ENCODE assay signal across 23 cellular contexts in genomic region chr21:43751955-43752591, GRCh38. TPM values are rescaled to one million over a fixed set of nuclear protein-coding genes. Genes with fewer than 3 reads are reported as not detected.
DNase-seq lines count a peak whose midpoint lies in the region; ATAC-seq, FAIRE-seq and TF ChIP-seq lines count a peak whose summit lies in the region.
"Had no signal": no experiment of that assay in that cellular context is flagged by ENCODE, and none has a peak within 500 bp of the region (broad histone marks: within the 10 kb centered on the region; RNA-seq: fewer than 3 reads in every experiment).

No MANE protein-coding gene starts in this region.

- no peaks in the 10 kb centered on the region for H3K27me3 Mint-ChIP-seq in Caco-2 (ENCODE audit: insufficient read depth, unreplicated experiment)
- H3K27me3 Mint-ChIP-seq: CD4-positive, alpha-beta T cell had no signal

- TF ChIP-seq RAD21 in HepG2 (CRISPR knock-in tag; IDR thresholded peaks at IDR 0.05) (no peak), K562 (CRISPR knock-in tag; conservative IDR thresholded peaks at IDR 0.05 in 1 of 2, IDR thresholded peaks at IDR 0.05 in 1 of 2) (no peak)

- peaks cover 49 to 85% of the 10 kb centered on the region in 2 experiments for H3K36me3 ChIP-seq in HepG2 (replicated peaks in 1 of 2; ENCODE audit: control insufficient read depth in 1 of 2, insufficient read depth in 2 of 2, low read length in 2 of 2)
- peaks cover 0 to 69% (median 10%) of the 10 kb centered on the region in 4 donors for H3K36me3 ChIP-seq in right lobe of liver
- 0 out of 2 replicates have a peak, but pooled peaks cover 2% of the 10 kb centered on the region for H3K36me3 ChIP-seq in SJCRH30
- H3K36me3 ChIP-seq in K562 (ENCODE audit: control insufficient read depth, insufficient read depth, low read length) = peaks cover 95% of the 10 kb centered on the region; the same call in 2 of the 3 replicates
- H3K36me3 ChIP-seq in Caco-2 (ENCODE audit: control insufficient read depth, insufficient read depth, low read length) = peaks cover 5% of the 10 kb centered on the region

- FAIRE-seq in HepG2 (lab: Jason Lieb, UNC) = no peak
- FAIRE-seq in K562 (lab: Jason Lieb, UNC) = no peak
- FAIRE-seq in urothelium cell line (lab: Jason Lieb, UNC) = peak; percentile 44
- FAIRE-seq: A204.1, G401.6, GM19239 had no signal

- no peak for TF ChIP-seq CTCF in HepG2 (CRISPR knock-in tag; IDR thresholded peaks at IDR 0.05)
- TF ChIP-seq CTCF in right lobe of liver (IDR thresholded peaks at IDR 0.05) = no peak
- TF ChIP-seq CTCF in K562 (IDR thresholded peaks at IDR 0.05 in 2 of 3, conservative IDR thresholded peaks at IDR 0.05 in 1 of 3; ENCODE audit: insufficient read depth in 2 of 3, low read depth in 1 of 3, low read length in 3 of 3) = no peak
- TF ChIP-seq CTCF in Caco-2 (IDR thresholded peaks at IDR 0.05; ENCODE audit: insufficient read depth in 1 of 2, low read depth in 1 of 2, low read length in 1 of 2, severe bottlenecking in 1 of 2, unreplicated experiment in 1 of 2) = no peak

- WGBS in HepG2 (ENCODE audit: low lambda C conversion rate) = 97% methylated on average over 5 of the region's 31 CpGs
- WGBS in right lobe of liver (ENCODE audit: insufficient coverage, low coverage, low lambda C conversion rate, missing lambda C conversion rate) = 70% methylated on average over 2 of the region's 31 CpGs
- 94% methylated on average over 26 of the region's 31 CpGs for WGBS in K562 (ENCODE audit: insufficient coverage, low coverage, missing lambda C conversion rate)

- no peaks in the 10 kb centered on the region for H3K4me1 Mint-ChIP-seq in Caco-2 (ENCODE audit: low read depth, unreplicated experiment)
- H3K4me1 Mint-ChIP-seq: CD14-positive monocyte, H9 had no signal

- no peaks in the 10 kb centered on the region for H3K9me3 ChIP-seq in HepG2 (ENCODE audit: low read length)
- H3K9me3 ChIP-seq in right lobe of liver = no peaks in the 10 kb centered on the region
- no peaks in the 10 kb centered on the region for H3K9me3 ChIP-seq in SJCRH30 (replicated peaks)
- H3K9me3 ChIP-seq in K562 (replicated peaks; ENCODE audit: control insufficient read depth, insufficient read depth, low read depth, low read length) = no peaks in the 10 kb centered on the region
- H3K9me3 ChIP-seq in Caco-2 = no peaks in the 10 kb centered on the region
- H3K9me3 ChIP-seq: BE2C had no signal

- H3K9me3 Mint-ChIP-seq in Caco-2 (ENCODE audit: unreplicated experiment) = no peaks in the 10 kb centered on the region
- H3K9me3 Mint-ChIP-seq: CD4-positive, alpha-beta T cell; H9 had no signal

- H3K4me2 ChIP-seq in HepG2 (ENCODE audit: low read depth, low read length) = no peak overlapping the region
- H3K4me2 ChIP-seq in K562 (ENCODE audit: insufficient read depth, low read length) = no peak overlapping the region
- H3K4me2 ChIP-seq: BLaER1 treated with 17β-estradiol and CSF1 and Interleukin-3, amounts not matched to agents 10 nM and 100 nM had no signal

- intact Hi-C loops in HepG2 (cut with micrococcal nuclease; ENCODE audit: unreplicated experiment) = no loop called here
- intact Hi-C loops in right lobe of liver (cut with DNase I) = loop anchor here in 1 of 2 donors (10.0 kb wide), 1 partner anchor 57 kb away; no protein-coding TSS in a partner anchor
- intact Hi-C loops in K562 (cut with micrococcal nuclease) = no loop called here
- intact Hi-C loops in Caco-2 (cut with micrococcal nuclease; ENCODE audit: unreplicated experiment) = no loop called here

- no peak overlapping the region for H3K4me3 Mint-ChIP-seq in Caco-2 (ENCODE audit: unreplicated experiment)
- H3K4me3 Mint-ChIP-seq: CD14-positive monocyte; CD4-positive, alpha-beta T cell; H9 had no signal

- CTCF ChIA-PET in HepG2 (lab: Yijun Ruan, JAX; ENCODE audit: low intra/inter-chr PET ratio, low total read pairs) = no interaction called here
- CTCF ChIA-PET in K562 (lab: Yijun Ruan, JAX; ENCODE audit: low intra/inter-chr PET ratio) = no interaction called here
- CTCF ChIA-PET in Caco-2 (lab: Charles Lee) = no interaction called here

- no peak overlapping the region for H3K27ac ChIP-seq in HepG2 (ENCODE audit: extremely low read length, insufficient read depth, low read length)
- no peak overlapping the region for H3K27ac ChIP-seq in right lobe of liver
- H3K27ac ChIP-seq in SJCRH30 = peak overlapping the region; percentile 52
- no peak overlapping the region for H3K27ac ChIP-seq in K562 (ENCODE audit: extremely low read depth, low read depth, low read length)
- H3K27ac ChIP-seq: 22Rv1; BLaER1 treated with 17β-estradiol and CSF1 and Interleukin-3, amounts not matched to agents 10 nM and 100 nM; GM23248 had no signal

- H3K36me3 Mint-ChIP-seq in Caco-2 (ENCODE audit: insufficient read depth, unreplicated experiment) = peaks cover 83% of the 10 kb centered on the region

- POLR2A ChIA-PET in HepG2 (lab: Yijun Ruan, JAX) (no interaction called here), K562 (lab: Yijun Ruan, JAX) (no interaction called here), Caco-2 (lab: Charles Lee) (no interaction called here)

- DNase-seq in HepG2 (ENCODE audit: low spot score) (no peak), right lobe of liver (no peak), SJCRH30 (no peak), K562 (ENCODE audit: extremely low read depth in 1 of 4, low spot score in 3 of 4) (no peak), urothelium cell line (ENCODE audit: low spot score) (no peak), NCI-H1092 (lab: John Stamatoyannopoulos, UW) (no peak), Caco-2 (no peak)
- DNase-seq: AML-193; BE2C; CD4-positive, alpha-beta T cell; COR-L47; DMS153; DND-41; GM23248; H9 had no signal

- BruUV-seq in HepG2 (replicated peaks; lab: Mats Ljungman, UMichigan) = no TSS peak
- BruUV-seq in K562 (replicated peaks; lab: Mats Ljungman, UMichigan) = no TSS peak
- no TSS peak for BruUV-seq in Caco-2 (replicated peaks; lab: Mats Ljungman, UMichigan)

- no peak overlapping the region for H3K27ac Mint-ChIP-seq in Caco-2 (ENCODE audit: unreplicated experiment)
- H3K27ac Mint-ChIP-seq: CD4-positive, alpha-beta T cell; H9 had no signal

- no peak for TF ChIP-seq POLR2A in HepG2 (IDR thresholded peaks at IDR 0.05; ENCODE audit: insufficient read depth in 1 of 2, low read depth in 2 of 2, low read length in 2 of 2)
- no peak for TF ChIP-seq POLR2A in right lobe of liver (IDR thresholded peaks at IDR 0.05)
- TF ChIP-seq POLR2A in K562 (conservative IDR thresholded peaks at IDR 0.05) = no peak

- TF ChIP-seq EP300 in HepG2 (IDR thresholded peaks at IDR 0.05; ENCODE audit: low read depth in 2 of 2, low read length in 2 of 2) (no peak), HepG2 (CRISPR knock-in tag; IDR thresholded peaks at IDR 0.05; ENCODE audit: borderline replicate concordance) (no peak), K562 (IDR thresholded peaks at IDR 0.05; ENCODE audit: low read length) (no peak)

- H3K27me3 ChIP-seq in HepG2 (ENCODE audit: control insufficient read depth in 1 of 2, insufficient read depth in 2 of 2, low read length in 2 of 2) = no peaks in the 10 kb centered on the region
- no peaks in the 10 kb centered on the region for H3K27me3 ChIP-seq in right lobe of liver
- H3K27me3 ChIP-seq in SJCRH30 = no peaks in the 10 kb centered on the region
- H3K27me3 ChIP-seq in K562 (ENCODE audit: control insufficient read depth in 2 of 2, insufficient read depth in 2 of 2, low read length in 2 of 2) = no peaks in the 10 kb centered on the region
- no peaks in the 10 kb centered on the region for H3K27me3 ChIP-seq in Caco-2 (replicated peaks; ENCODE audit: control insufficient read depth, insufficient read depth, low read length)
- H3K27me3 ChIP-seq: BE2C; BLaER1 treated with 17β-estradiol and CSF1 and Interleukin-3, amounts not matched to agents 10 nM and 100 nM had no signal

- ATAC-seq in HepG2 (no peak), right lobe of liver (no peak), K562 (no peak), HG02588 (IDR thresholded peaks at IDR 0.05; ENCODE audit: unreplicated experiment) (no peak)
- ATAC-seq: HCT116 had no signal

- H3K4me3 ChIP-seq in HepG2 (replicated peaks in 1 of 3; ENCODE audit: insufficient read depth in 1 of 3, low read depth in 2 of 3, low read length in 3 of 3) (no peak overlapping the region), right lobe of liver (no peak overlapping the region), SJCRH30 (no peak overlapping the region), K562 (no peak overlapping the region), Caco-2 (ENCODE audit: low read depth, low read length) (no peak overlapping the region)
- H3K4me3 ChIP-seq: BLaER1 treated with 17β-estradiol and CSF1 and Interleukin-3, amounts not matched to agents 10 nM and 100 nM; GM23248 had no signal

- no peaks in the 10 kb centered on the region for H4K20me1 ChIP-seq in HepG2 (ENCODE audit: insufficient read depth, low read length)
- no peaks in the 10 kb centered on the region; the same call in 1 of the 2 replicates for H4K20me1 ChIP-seq in K562 (replicated peaks; ENCODE audit: control insufficient read depth, insufficient read depth, low read length)

- H3K9ac ChIP-seq in HepG2 (ENCODE audit: insufficient read depth, low read depth, low read length) (no peak overlapping the region), K562 (ENCODE audit: insufficient read depth in 1 of 2, low read depth in 2 of 2, low read length in 2 of 2) (peak overlapping the region in 1 of 2 experiments; percentile 31; a peak in 1 of 4 replicates)
- H3K9ac ChIP-seq: BLaER1 treated with 17β-estradiol and CSF1 and Interleukin-3, amounts not matched to agents 10 nM and 100 nM; GM23248 had no signal

- H2AFZ ChIP-seq in HepG2 (ENCODE audit: low read length) = no peak overlapping the region
- H2AFZ ChIP-seq in K562 (ENCODE audit: low read depth, low read length) = no peak overlapping the region
- H2AFZ ChIP-seq: GM23248 had no signal

- H3K79me2 ChIP-seq in HepG2 (ENCODE audit: insufficient read depth, low read length) = no peaks in the 10 kb centered on the region
- H3K79me2 ChIP-seq in K562 (ENCODE audit: control insufficient read depth, insufficient read depth, low read length) = no peaks in the 10 kb centered on the region

- H3K4me1 ChIP-seq in HepG2 (ENCODE audit: insufficient read depth, low read length) (no peaks in the 10 kb centered on the region), right lobe of liver (peaks cover 0 to 8% (median 2%) of the 10 kb centered on the region in 4 donors), SJCRH30 (peaks cover 16% of the 10 kb centered on the region), K562 (replicated peaks in 1 of 2; ENCODE audit: control insufficient read depth in 2 of 2, insufficient read depth in 2 of 2, low read length in 2 of 2) (peaks cover 0 to 43% of the 10 kb centered on the region in 2 experiments; a peak in 1 of 5 replicates), Caco-2 (no peaks in the 10 kb centered on the region)
- H3K4me1 ChIP-seq: BE2C had no signal

- in situ Hi-C loops in HepG2 (cut with HindIII; ENCODE audit: extremely low pct_ligation_motif_present, low pct_unique_long_range_greater_than_20kb) (no loop called here), K562 (cut with MboI) (no loop called here)

- H3K9me1 ChIP-seq in K562 (ENCODE audit: control insufficient read depth, insufficient read depth, low read length) = no peaks in the 10 kb centered on the region

RNA-seq across cellular contexts. Expression of gene CSTB, which starts 24.0 kb away (rescaled TPM):
- total RNA-seq in HepG2 (2016; rRNA removed; fragmentation: Illumina TruSeq; extraction: Trizol) (11.7 and 15.8 TPM in 2 replicates), right lobe of liver (100 to 1,000 TPM in 1 of 6 experiments, 10 to 100 TPM in 5; 16.6 to 137 (median 23.2) TPM), K562 (2014; rRNA removed) (23.1 and 29.0 TPM in 2 replicates), K562 (2014; rRNA removed; fragmentation: Illumina TruSeq; extraction: Trizol) (20.8 and 21.1 TPM in 2 replicates), K562 (2015; rRNA removed; fragmentation: Illumina TruSeq; extraction: Trizol) (31.7 and 34.9 TPM in 2 replicates), K562 (2021) (43.5 and 48.1 TPM in 2 replicates), Caco-2 (2022) (49.9 and 50.0 TPM in 2 replicates)
- 8.0 and 9.1 TPM in 2 replicates for total RNA-seq in HepG2 (2016; cell fraction: cytosol; rRNA removed; fragmentation: Illumina TruSeq; extraction: Trizol; ENCODE audit: low read depth)
- total RNA-seq in HepG2 (2016; cell fraction: insoluble cytoplasmic fraction; rRNA removed; fragmentation: Illumina TruSeq; extraction: Trizol) = 11.9 and 14.9 TPM in 2 replicates
- total RNA-seq in HepG2 (2016; cell fraction: membrane; rRNA removed; fragmentation: Illumina TruSeq; extraction: Trizol) = 9.8 and 11.8 TPM in 2 replicates
- total RNA-seq in HepG2 (2016; cell fraction: nucleus; rRNA removed; fragmentation: Illumina TruSeq; extraction: Trizol) = 6.6 and 7.1 TPM in 2 replicates
- polyA plus RNA-seq in HepG2 (2011; rRNA removed) (94.1 and 110 TPM in 2 replicates), K562 (2011; rRNA removed) (46.6 and 58.0 TPM in 2 replicates), K562 (2014; fragmentation: Illumina TruSeq; extraction: Trizol) (64.2 and 79.8 TPM in 2 replicates), K562 (2014; fragmentation: Nextera tagmentation; extraction: Ambion mirVana) (10 to 100 TPM; 12.4 to 17.1 TPM), K562 (2014; rRNA removed) (65.0 and 67.8 TPM in 2 replicates)
- 129 and 137 TPM in 2 replicates for polyA plus RNA-seq in HepG2 (2011; cell fraction: cytosol; rRNA removed)
- 53.4 and 59.2 TPM in 2 replicates for polyA plus RNA-seq in HepG2 (2011; cell fraction: nucleus; rRNA removed)
- polyA plus RNA-seq in HepG2 (2012) = 58.7 and 69.9 TPM in 2 replicates
- polyA plus RNA-seq in HepG2 (2016; cell fraction: cytosol; fragmentation: Illumina TruSeq; extraction: Trizol; ENCODE audit: low read depth) = 34.3 and 43.0 TPM in 2 replicates
- polyA plus RNA-seq in HepG2 (2016; cell fraction: insoluble cytoplasmic fraction; fragmentation: Illumina TruSeq; extraction: Trizol; ENCODE audit: low read depth) = 53.0 and 57.2 TPM in 2 replicates
- polyA plus RNA-seq in HepG2 (2016; cell fraction: membrane; fragmentation: Illumina TruSeq; extraction: Trizol; ENCODE audit: low read depth) = 32.8 and 40.2 TPM in 2 replicates
- 34.9 and 36.2 TPM in 2 replicates for polyA plus RNA-seq in HepG2 (2016; cell fraction: nucleus; fragmentation: Illumina TruSeq; extraction: Trizol; ENCODE audit: insufficient read depth, low read depth)
- polyA minus RNA-seq in HepG2 (2011; rRNA and poly(A)+ RNA removed; ENCODE audit: low replicate concordance) = 37.2 and 51.7 TPM in 2 replicates
- polyA minus RNA-seq in HepG2 (2011; cell fraction: cytosol; rRNA and poly(A)+ RNA removed) = 24.0 and 25.6 TPM in 2 replicates
- polyA minus RNA-seq in HepG2 (2011; cell fraction: nucleus; rRNA and poly(A)+ RNA removed) = 9.0 and 15.4 TPM in 2 replicates
- total RNA-seq in SJCRH30 (2014; rRNA removed; shearing (Covaris generic)) = 18.7 and 19.0 TPM in 2 replicates
- total RNA-seq in K562 (2011; cell fraction: chromatin; rRNA removed; ENCODE audit: low replicate concordance) = 10.6 and 21.9 TPM in 2 replicates
- 19.5 and 22.0 TPM in 2 replicates for total RNA-seq in K562 (2011; cell fraction: nucleolus; rRNA removed)
- total RNA-seq in K562 (2011; cell fraction: nucleoplasm; rRNA removed) = 18.3 and 24.3 TPM in 2 replicates
- polyA plus RNA-seq in K562 (2011; cell fraction: cytosol; rRNA removed) = 74.4 and 80.8 TPM in 2 replicates
- polyA plus RNA-seq in K562 (2011; cell fraction: nucleus; rRNA removed) = 36.5 and 43.3 TPM in 2 replicates
- 76.9 and 118 TPM in 2 replicates for polyA plus RNA-seq in K562 (2012)
- polyA minus RNA-seq in K562 (2011; rRNA and poly(A)+ RNA removed) = 33.5 and 37.4 TPM in 2 replicates
- polyA minus RNA-seq in K562 (2011; cell fraction: cytosol; rRNA and poly(A)+ RNA removed) = 14.2 and 21.7 TPM in 2 replicates
- 9.0 and 14.1 TPM in 2 replicates for polyA minus RNA-seq in K562 (2011; cell fraction: nucleus; rRNA and poly(A)+ RNA removed)

RNA-seq across cellular contexts. Expression of gene PDXK, which starts 33.1 kb away (rescaled TPM):
- total RNA-seq in HepG2 (2016; rRNA removed; fragmentation: Illumina TruSeq; extraction: Trizol) (114 and 151 TPM in 2 replicates), right lobe of liver (10 to 100 TPM; 52.9 to 87.5 (median 58.9) TPM), K562 (2014; rRNA removed) (95.1 and 117 TPM in 2 replicates), K562 (2014; rRNA removed; fragmentation: Illumina TruSeq; extraction: Trizol) (57.2 and 71.2 TPM in 2 replicates), K562 (2015; rRNA removed; fragmentation: Illumina TruSeq; extraction: Trizol) (46.8 and 47.5 TPM in 2 replicates), K562 (2021) (162 TPM in 2 replicates), Caco-2 (2022) (275 and 276 TPM in 2 replicates)
- 28.6 and 35.2 TPM in 2 replicates for total RNA-seq in HepG2 (2016; cell fraction: cytosol; rRNA removed; fragmentation: Illumina TruSeq; extraction: Trizol; ENCODE audit: low read depth)
- 115 and 149 TPM in 2 replicates for total RNA-seq in HepG2 (2016; cell fraction: insoluble cytoplasmic fraction; rRNA removed; fragmentation: Illumina TruSeq; extraction: Trizol)
- total RNA-seq in HepG2 (2016; cell fraction: membrane; rRNA removed; fragmentation: Illumina TruSeq; extraction: Trizol) = 62.0 and 68.5 TPM in 2 replicates
- total RNA-seq in HepG2 (2016; cell fraction: nucleus; rRNA removed; fragmentation: Illumina TruSeq; extraction: Trizol) = 61.1 and 71.3 TPM in 2 replicates
- polyA plus RNA-seq in HepG2 (2011; rRNA removed) (165 and 184 TPM in 2 replicates), K562 (2011; rRNA removed) (135 and 158 TPM in 2 replicates), K562 (2014; fragmentation: Illumina TruSeq; extraction: Trizol) (80.6 and 84.8 TPM in 2 replicates), K562 (2014; fragmentation: Nextera tagmentation; extraction: Ambion mirVana) (1 to 10 TPM; 5.6 to 8.9 TPM), K562 (2014; rRNA removed) (76.5 and 103 TPM in 2 replicates)
- polyA plus RNA-seq in HepG2 (2011; cell fraction: cytosol; rRNA removed) = 146 and 162 TPM in 2 replicates
- polyA plus RNA-seq in HepG2 (2011; cell fraction: nucleus; rRNA removed) = 215 and 264 TPM in 2 replicates
- polyA plus RNA-seq in HepG2 (2012) = 82.4 and 87.9 TPM in 2 replicates
- polyA plus RNA-seq in HepG2 (2016; cell fraction: cytosol; fragmentation: Illumina TruSeq; extraction: Trizol; ENCODE audit: low read depth) = 45.4 and 55.7 TPM in 2 replicates
- polyA plus RNA-seq in HepG2 (2016; cell fraction: insoluble cytoplasmic fraction; fragmentation: Illumina TruSeq; extraction: Trizol; ENCODE audit: low read depth) = 135 and 141 TPM in 2 replicates
- polyA plus RNA-seq in HepG2 (2016; cell fraction: membrane; fragmentation: Illumina TruSeq; extraction: Trizol; ENCODE audit: low read depth) = 56.2 and 56.5 TPM in 2 replicates
- 113 and 114 TPM in 2 replicates for polyA plus RNA-seq in HepG2 (2016; cell fraction: nucleus; fragmentation: Illumina TruSeq; extraction: Trizol; ENCODE audit: insufficient read depth, low read depth)
- 159 and 241 TPM in 2 replicates for polyA minus RNA-seq in HepG2 (2011; rRNA and poly(A)+ RNA removed; ENCODE audit: low replicate concordance)
- polyA minus RNA-seq in HepG2 (2011; cell fraction: cytosol; rRNA and poly(A)+ RNA removed) = 48.1 and 61.1 TPM in 2 replicates
- polyA minus RNA-seq in HepG2 (2011; cell fraction: nucleus; rRNA and poly(A)+ RNA removed) = 60.5 and 61.0 TPM in 2 replicates
- 41.5 and 46.4 TPM in 2 replicates for total RNA-seq in SJCRH30 (2014; rRNA removed; shearing (Covaris generic))
- total RNA-seq in K562 (2011; cell fraction: chromatin; rRNA removed; ENCODE audit: low replicate concordance) = 130 and 265 TPM in 2 replicates
- 121 and 125 TPM in 2 replicates for total RNA-seq in K562 (2011; cell fraction: nucleolus; rRNA removed)
- total RNA-seq in K562 (2011; cell fraction: nucleoplasm; rRNA removed) = 113 and 116 TPM in 2 replicates
- polyA plus RNA-seq in K562 (2011; cell fraction: cytosol; rRNA removed) = 118 and 126 TPM in 2 replicates
- polyA plus RNA-seq in K562 (2011; cell fraction: nucleus; rRNA removed) = 116 TPM in 2 replicates
- 82.1 and 83.5 TPM in 2 replicates for polyA plus RNA-seq in K562 (2012)
- polyA minus RNA-seq in K562 (2011; rRNA and poly(A)+ RNA removed) = 203 and 232 TPM in 2 replicates
- 63.0 and 91.6 TPM in 2 replicates for polyA minus RNA-seq in K562 (2011; cell fraction: cytosol; rRNA and poly(A)+ RNA removed)
- 27.7 and 39.5 TPM in 2 replicates for polyA minus RNA-seq in K562 (2011; cell fraction: nucleus; rRNA and poly(A)+ RNA removed)

RNA-seq across cellular contexts. Expression of gene RRP1, which starts 37.3 kb away (rescaled TPM):
- total RNA-seq in HepG2 (2016; rRNA removed; fragmentation: Illumina TruSeq; extraction: Trizol) (24.6 and 35.1 TPM in 2 replicates), right lobe of liver (10 to 100 TPM in 4 of 6 experiments, 1 to 10 TPM in 2; 8.8 to 25.1 (median 12.9) TPM), K562 (2014; rRNA removed) (68.6 and 84.3 TPM in 2 replicates), K562 (2014; rRNA removed; fragmentation: Illumina TruSeq; extraction: Trizol) (40.5 and 48.5 TPM in 2 replicates), K562 (2015; rRNA removed; fragmentation: Illumina TruSeq; extraction: Trizol) (51.6 and 52.9 TPM in 2 replicates), K562 (2021) (89.1 and 105 TPM in 2 replicates), Caco-2 (2022) (51.6 and 52.8 TPM in 2 replicates)
- total RNA-seq in HepG2 (2016; cell fraction: cytosol; rRNA removed; fragmentation: Illumina TruSeq; extraction: Trizol; ENCODE audit: low read depth) = 16.9 and 17.1 TPM in 2 replicates
- 24.1 and 32.9 TPM in 2 replicates for total RNA-seq in HepG2 (2016; cell fraction: insoluble cytoplasmic fraction; rRNA removed; fragmentation: Illumina TruSeq; extraction: Trizol)
- 10.3 and 11.2 TPM in 2 replicates for total RNA-seq in HepG2 (2016; cell fraction: membrane; rRNA removed; fragmentation: Illumina TruSeq; extraction: Trizol)
- 29.9 and 34.8 TPM in 2 replicates for total RNA-seq in HepG2 (2016; cell fraction: nucleus; rRNA removed; fragmentation: Illumina TruSeq; extraction: Trizol)
- polyA plus RNA-seq in HepG2 (2011; rRNA removed) (20.1 and 22.2 TPM in 2 replicates), K562 (2011; rRNA removed) (38.0 and 47.3 TPM in 2 replicates), K562 (2014; fragmentation: Illumina TruSeq; extraction: Trizol) (79.7 and 97.5 TPM in 2 replicates), K562 (2014; fragmentation: Nextera tagmentation; extraction: Ambion mirVana) (1 to 10 TPM in 1 of 2 experiments, under 1 TPM in 1; 0.89 to 1.8 TPM), K562 (2014; rRNA removed) (60.2 and 64.7 TPM in 2 replicates)
- polyA plus RNA-seq in HepG2 (2011; cell fraction: cytosol; rRNA removed) = 11.2 and 11.3 TPM in 2 replicates
- 110 and 114 TPM in 2 replicates for polyA plus RNA-seq in HepG2 (2011; cell fraction: nucleus; rRNA removed)
- polyA plus RNA-seq in HepG2 (2012) = 22.7 and 27.0 TPM in 2 replicates
- polyA plus RNA-seq in HepG2 (2016; cell fraction: cytosol; fragmentation: Illumina TruSeq; extraction: Trizol; ENCODE audit: low read depth) = 3.0 and 3.7 TPM in 2 replicates
- 25.7 and 32.8 TPM in 2 replicates for polyA plus RNA-seq in HepG2 (2016; cell fraction: insoluble cytoplasmic fraction; fragmentation: Illumina TruSeq; extraction: Trizol; ENCODE audit: low read depth)
- 4.3 and 6.1 TPM in 2 replicates for polyA plus RNA-seq in HepG2 (2016; cell fraction: membrane; fragmentation: Illumina TruSeq; extraction: Trizol; ENCODE audit: low read depth)
- 70.6 and 74.1 TPM in 2 replicates for polyA plus RNA-seq in HepG2 (2016; cell fraction: nucleus; fragmentation: Illumina TruSeq; extraction: Trizol; ENCODE audit: insufficient read depth, low read depth)
- 9.8 and 26.9 TPM in 2 replicates for polyA minus RNA-seq in HepG2 (2011; rRNA and poly(A)+ RNA removed; ENCODE audit: low replicate concordance)
- 5.9 and 9.7 TPM in 2 replicates for polyA minus RNA-seq in HepG2 (2011; cell fraction: cytosol; rRNA and poly(A)+ RNA removed)
- polyA minus RNA-seq in HepG2 (2011; cell fraction: nucleus; rRNA and poly(A)+ RNA removed) = 27.0 and 37.2 TPM in 2 replicates
- total RNA-seq in SJCRH30 (2014; rRNA removed; shearing (Covaris generic)) = 33.5 and 36.2 TPM in 2 replicates
- total RNA-seq in K562 (2011; cell fraction: chromatin; rRNA removed; ENCODE audit: low replicate concordance) = 200 and 398 TPM in 2 replicates
- total RNA-seq in K562 (2011; cell fraction: nucleolus; rRNA removed) = 176 and 196 TPM in 2 replicates
- total RNA-seq in K562 (2011; cell fraction: nucleoplasm; rRNA removed) = 186 and 220 TPM in 2 replicates
- polyA plus RNA-seq in K562 (2011; cell fraction: cytosol; rRNA removed) = 22.9 and 23.5 TPM in 2 replicates
- polyA plus RNA-seq in K562 (2011; cell fraction: nucleus; rRNA removed) = 233 and 286 TPM in 2 replicates
- 35.6 and 62.2 TPM in 2 replicates for polyA plus RNA-seq in K562 (2012)
- polyA minus RNA-seq in K562 (2011; rRNA and poly(A)+ RNA removed) = 23.9 and 28.6 TPM in 2 replicates
- 20.8 and 22.0 TPM in 2 replicates for polyA minus RNA-seq in K562 (2011; cell fraction: cytosol; rRNA and poly(A)+ RNA removed)
- polyA minus RNA-seq in K562 (2011; cell fraction: nucleus; rRNA and poly(A)+ RNA removed) = 66.5 and 104 TPM in 2 replicates

Comparison
In these comparisons a context has a peak if more than half of its experiments do, and no peak if none do; other contexts are left out.
1. Of the 241 proteins assayed by ChIP-seq in both HepG2 and K562: peak only in HepG2: TARDBP; only in K562: POLR2G and RBM22; in both: none; in neither: 237; mixed calls (peak in some experiments, not most) for 1.